Comparison of ENCODE assay signal across 1 cellular context in genomic region chr11:69807416-69807815, GRCh38.
TF ChIP-seq lines count a peak whose summit lies in the region.

No MANE protein-coding gene starts in this region.

TF ChIP-seq in IMR-90, 13 proteins besides CTCF, POLR2A, EP300 and RAD21:
- TF ChIP-seq BHLHE40 (IDR thresholded peaks at IDR 0.05; ENCODE audit: low read depth, low read length) = no peak
- no peak for TF ChIP-seq MXI1 (IDR thresholded peaks at IDR 0.05; ENCODE audit: borderline replicate concordance, low read depth, low read length)
- TF ChIP-seq ELK1 (IDR thresholded peaks at IDR 0.05; ENCODE audit: borderline replicate concordance, low read depth, low read length) = no peak
- TF ChIP-seq MAZ (IDR thresholded peaks at IDR 0.05; ENCODE audit: borderline replicate concordance, low read depth, low read length) = no peak
- no peak for TF ChIP-seq FOS (IDR thresholded peaks at IDR 0.05; ENCODE audit: low read depth, low read length)
- no peak for TF ChIP-seq CHD1 (IDR thresholded peaks at IDR 0.05; ENCODE audit: low read depth, low read length)
- TF ChIP-seq USF2 (IDR thresholded peaks at IDR 0.05; ENCODE audit: low read depth, low read length) = no peak
- TF ChIP-seq RCOR1 (IDR thresholded peaks at IDR 0.05; ENCODE audit: insufficient replicate concordance, low read length) = no peak
- no peak for TF ChIP-seq RFX5 (IDR thresholded peaks at IDR 0.05; ENCODE audit: low read depth, low read length)
- TF ChIP-seq CEBPB (IDR thresholded peaks at IDR 0.05; ENCODE audit: low read depth, low read length) = no peak
- TF ChIP-seq MAFK (IDR thresholded peaks at IDR 0.05; ENCODE audit: low read depth, low read length) = no peak
- no peak for TF ChIP-seq NFE2L2 (IDR thresholded peaks at IDR 0.05; ENCODE audit: low read depth, low read length)
- no peak for TF ChIP-seq SMC3 (IDR thresholded peaks at IDR 0.05; ENCODE audit: low read depth, low read length)
